In the genomic region with DNA sequence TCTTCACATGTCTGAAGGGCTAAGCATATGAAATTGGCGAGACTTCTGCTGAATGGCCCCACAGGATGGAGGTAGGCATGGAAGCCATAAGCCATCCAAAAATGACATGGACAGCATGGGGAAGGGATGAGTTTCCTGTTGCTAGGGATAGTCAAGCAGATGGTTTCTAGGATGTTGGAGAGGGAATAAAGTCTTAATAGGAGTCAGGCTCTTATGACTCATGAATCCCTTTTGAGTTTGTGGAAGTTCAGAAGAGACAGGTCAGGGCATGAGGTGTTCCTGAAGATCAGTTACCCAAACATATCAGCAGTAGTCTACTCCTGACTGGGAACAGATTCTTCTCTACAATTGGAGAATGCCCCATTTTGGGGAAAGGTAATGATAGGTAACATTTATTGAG, we compare ENCODE assay signal across 21 cellular contexts.
DNase-seq lines count a peak whose midpoint lies in the region; ATAC-seq, FAIRE-seq and TF ChIP-seq lines count a peak whose summit lies in the region.
"Had no signal": no experiment of that assay in that cellular context is flagged by ENCODE, and none has a peak within 500 bp of the region (broad histone marks: within the 10 kb centered on the region; RNA-seq: fewer than 3 reads in every experiment).

No MANE protein-coding gene starts in this region.

- FAIRE-seq in keratinocyte (lab: Jason Lieb, UNC): peak; percentile 96
- no peak for FAIRE-seq in D721Med (lab: Jason Lieb, UNC)
- FAIRE-seq: A204.1, urothelium cell line had no signal

- no peak overlapping the region for H3K4me3 ChIP-seq in AG10803 (ENCODE audit: low read length)
- H3K4me3 ChIP-seq in astrocyte of the spinal cord (ENCODE audit: low read depth, low read length): no peak overlapping the region
- H3K4me3 ChIP-seq in keratinocyte (ENCODE audit: control insufficient read depth in 2 of 3, extremely low read depth in 1 of 3, insufficient read depth in 2 of 3, low read depth in 1 of 3, low read length in 3 of 3): no peak overlapping the region
- H3K4me3 ChIP-seq: BLaER1 treated with 17β-estradiol and CSF1 and Interleukin-3, amounts not matched to agents 10 nM and 100 nM; coronary artery had no signal

- DNase-seq in AG10803 (ENCODE audit: low read depth) (peak; percentile 47), HT1080 (ENCODE audit: low read depth) (peak; percentile 77), astrocyte of the spinal cord (ENCODE audit: low read depth, low spot score) (peak; percentile 14), keratinocyte (ENCODE audit: low read depth, low spot score) (peak; percentile 23), D721Med (ENCODE audit: insufficient read length, low spot score) (no peak)
- no peak for DNase-seq in stimulated activated CD4-positive, alpha-beta T cell treated with anti-CD3 and anti-CD28 coated beads, Interleukin-4, amount 100 ng/mL, for 24 hours
- DNase-seq: activated CD4-positive, alpha-beta T cell treated with anti-CD3 and anti-CD28 coated beads for 48 hours; activated naive CD8-positive, alpha-beta T cell treated with anti-CD3 and anti-CD28 coated beads for 36 hours; H9; islet precursor cell; naive thymus-derived CD4-positive, alpha-beta T cell; NCI-H1417 treated with DMSO at 0.1 percent for 48 hours; right cardiac atrium; SHP77 treated with DMSO at 0.1 percent for 48 hours; substantia nigra had no signal

- H3K27ac ChIP-seq in keratinocyte (ENCODE audit: control insufficient read depth, insufficient read depth, low read length): peak overlapping the region; percentile 15
- H3K27ac ChIP-seq: BLaER1 treated with 17β-estradiol and CSF1 and Interleukin-3, amounts not matched to agents 10 nM and 100 nM; coronary artery had no signal

- H4K20me1 ChIP-seq in keratinocyte (ENCODE audit: control insufficient read depth, extremely low read depth, insufficient read depth, low read length): no peaks in the 10 kb centered on the region
- H4K20me1 ChIP-seq: BLaER1 treated with 17β-estradiol and CSF1 and Interleukin-3, amounts not matched to agents 10 nM and 100 nM had no signal

- no peak for TF ChIP-seq CTCF in AG10803 (conservative IDR thresholded peaks at IDR 0.05; ENCODE audit: low read length)
- TF ChIP-seq CTCF in astrocyte of the spinal cord (IDR thresholded peaks at IDR 0.05; ENCODE audit: low read depth, low read length): no peak
- TF ChIP-seq CTCF in keratinocyte (optimal IDR thresholded peaks at IDR 0.05 in 1 of 3, IDR thresholded peaks at IDR 0.05 in 1 of 3, conservative IDR thresholded peaks at IDR 0.05 in 1 of 3; ENCODE audit: extremely low read depth in 1 of 3, insufficient read depth in 2 of 3, low read length in 3 of 3): no peak
- TF ChIP-seq CTCF in D721Med (IDR thresholded peaks at IDR 0.05; ENCODE audit: insufficient read depth, missing control alignments): no peak

- H3K9me3 ChIP-seq in keratinocyte (ENCODE audit: control insufficient read depth, low read depth, low read length): no peaks in the 10 kb centered on the region
- H3K9me3 ChIP-seq: BLaER1 treated with 17β-estradiol and CSF1 and Interleukin-3, amounts not matched to agents 10 nM and 100 nM had no signal

- dilution Hi-C loops in keratinocyte (cut with MboI; ENCODE audit: extremely low pct_ligation_motif_present, low sequenced_read_pairs): no loop called here

- H3K27me3 ChIP-seq in keratinocyte (ENCODE audit: control insufficient read depth, extremely low read depth, insufficient read depth, low read length): no peaks in the 10 kb centered on the region
- H3K27me3 ChIP-seq: BLaER1 treated with 17β-estradiol and CSF1 and Interleukin-3, amounts not matched to agents 10 nM and 100 nM had no signal

- in situ Hi-C loops in astrocyte of the spinal cord (cut with HindIII; ENCODE audit: low sequenced_read_pairs): no loop called here

- H3K4me2 ChIP-seq in keratinocyte (ENCODE audit: control insufficient read depth, extremely low read depth, insufficient read depth, low read depth, low read length): no peak overlapping the region
- H3K4me2 ChIP-seq: BLaER1 treated with 17β-estradiol and CSF1 and Interleukin-3, amounts not matched to agents 10 nM and 100 nM had no signal

- ATAC-seq in GM19328 (IDR thresholded peaks at IDR 0.05; ENCODE audit: unreplicated experiment) (no peak), HG03442 (IDR thresholded peaks at IDR 0.05; ENCODE audit: unreplicated experiment) (no peak)
- ATAC-seq: naive thymus-derived CD4-positive, alpha-beta T cell; right cardiac atrium had no signal

- H3K4me1 ChIP-seq in keratinocyte (ENCODE audit: control insufficient read depth, extremely low read depth, insufficient read depth, low read length): no peaks in the 10 kb centered on the region
- H3K4me1 ChIP-seq: BLaER1 treated with 17β-estradiol and CSF1 and Interleukin-3, amounts not matched to agents 10 nM and 100 nM had no signal

- no peaks in the 10 kb centered on the region for H3K9me1 ChIP-seq in keratinocyte (ENCODE audit: control insufficient read depth, extremely low read depth, insufficient read depth, low read length)

- H3K9ac ChIP-seq in keratinocyte (ENCODE audit: control insufficient read depth, extremely low read depth, insufficient read depth, low read length): no peak overlapping the region
- H3K9ac ChIP-seq: BLaER1 treated with 17β-estradiol and CSF1 and Interleukin-3, amounts not matched to agents 10 nM and 100 nM had no signal

- H3K36me3 ChIP-seq in keratinocyte (ENCODE audit: control insufficient read depth in 2 of 2, extremely low read depth in 1 of 2, insufficient read depth in 2 of 2, low read length in 2 of 2): no peaks in the 10 kb centered on the region
- H3K36me3 ChIP-seq: BLaER1 treated with 17β-estradiol and CSF1 and Interleukin-3, amounts not matched to agents 10 nM and 100 nM had no signal

- no peaks in the 10 kb centered on the region for H3K79me2 ChIP-seq in keratinocyte (ENCODE audit: control insufficient read depth, insufficient read depth, low read length)

- H2AFZ ChIP-seq in keratinocyte (ENCODE audit: control insufficient read depth, low read length): no peak overlapping the region

Comparison
In these comparisons a context has a peak if more than half of its experiments do, and no peak if none do; other contexts are left out.
1. DNase-seq: peak in AG10803 (single experiment), HT1080 (single experiment), astrocyte of the spinal cord (single experiment) and keratinocyte (single experiment); none in D721Med (single experiment) and stimulated activated CD4-positive, alpha-beta T cell treated with anti-CD3 and anti-CD28 coated beads, Interleukin-4, amount 100 ng/mL, for 24 hours (single experiment).